ENCODE assay signal across 18 cellular contexts in the genomic region with DNA sequence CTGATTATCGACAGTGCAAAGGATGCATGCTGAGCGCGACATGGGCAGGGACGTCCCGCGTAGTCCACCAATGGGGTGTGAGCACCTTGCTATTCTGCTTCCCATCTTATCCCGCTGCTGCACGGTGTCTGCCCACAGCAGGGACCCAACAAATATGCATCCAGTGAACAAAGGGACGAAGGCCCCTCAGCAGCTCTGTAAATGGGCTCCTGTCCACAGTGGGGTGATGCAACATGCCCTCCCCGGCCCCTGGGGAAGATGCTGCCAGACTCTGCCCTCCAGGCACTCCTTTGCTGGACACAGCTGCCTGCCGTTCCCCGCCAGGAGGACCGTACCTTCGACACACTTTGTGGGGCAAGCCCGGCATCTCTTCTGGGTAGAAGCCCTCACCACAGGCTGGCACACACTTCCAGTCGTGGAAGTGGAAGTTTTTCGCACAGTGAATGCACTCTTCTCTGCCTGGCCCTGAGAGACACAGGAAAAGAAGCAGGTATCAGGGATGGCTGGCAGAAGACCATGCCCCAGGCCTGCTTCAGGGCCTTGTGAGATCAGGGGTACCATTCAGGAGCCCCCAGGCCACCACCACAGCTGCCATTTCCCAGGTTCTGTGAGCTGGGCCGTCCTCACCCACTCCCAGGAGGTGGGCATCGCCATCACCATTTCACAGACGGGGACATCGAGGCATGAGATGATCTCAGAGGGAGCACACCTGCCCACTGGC.
"Had no signal": no experiment of that assay in that cellular context is flagged by ENCODE, and none has a peak within 500 bp of the region (broad histone marks: within the 10 kb centered on the region; RNA-seq: fewer than 3 reads in every experiment).

No MANE protein-coding gene starts in this region.

- H3K4me1 ChIP-seq: gastroesophageal sphincter, heart right ventricle, upper lobe of left lung had no signal

- H3K4me1 Mint-ChIP-seq: endodermal cell; naive thymus-derived CD4-positive, alpha-beta T cell; stimulated activated naive CD8-positive, alpha-beta T cell treated with anti-CD3 and anti-CD28 coated beads, Interleukin-15, amount 100 ng/mL, for 72 hours; T-helper 17 cell had no signal

- H3K4me2 ChIP-seq: smooth muscle cell had no signal

- ATAC-seq: activated CD8-positive, alpha-beta T cell treated with anti-CD3 and anti-CD28 coated beads for 36 hours; activated T-cell treated with anti-CD3 and anti-CD28 coated beads, Interleukin-2, amount 50 U/mL, for 72 hours; gastroesophageal sphincter; left colon; mucosa of descending colon; naive thymus-derived CD4-positive, alpha-beta T cell; stimulated activated naive CD8-positive, alpha-beta T cell treated with anti-CD3 and anti-CD28 coated beads, Interleukin-15, amount 100 ng/mL, for 72 hours; T-helper 17 cell had no signal

- H3K9me3 Mint-ChIP-seq: activated CD8-positive, alpha-beta T cell treated with anti-CD3 and anti-CD28 coated beads for 36 hours; activated T-cell treated with anti-CD3 and anti-CD28 coated beads, Interleukin-2, amount 50 U/mL, for 72 hours; endodermal cell; naive thymus-derived CD4-positive, alpha-beta T cell; stimulated activated naive CD8-positive, alpha-beta T cell treated with anti-CD3 and anti-CD28 coated beads, Interleukin-15, amount 100 ng/mL, for 72 hours had no signal

- H3K4me3 ChIP-seq: dorsolateral prefrontal cortex, gastroesophageal sphincter, heart right ventricle, mucosa of descending colon, smooth muscle cell, testis, upper lobe of left lung had no signal

- H3K4me3 Mint-ChIP-seq: activated CD8-positive, alpha-beta T cell treated with anti-CD3 and anti-CD28 coated beads for 36 hours; activated T-cell treated with anti-CD3 and anti-CD28 coated beads, Interleukin-2, amount 50 U/mL, for 72 hours; endodermal cell; naive thymus-derived CD4-positive, alpha-beta T cell; stimulated activated naive CD8-positive, alpha-beta T cell treated with anti-CD3 and anti-CD28 coated beads, Interleukin-15, amount 100 ng/mL, for 72 hours; T-helper 17 cell had no signal

- H3K27ac ChIP-seq: dorsolateral prefrontal cortex, gastroesophageal sphincter, heart right ventricle, testis, upper lobe of left lung had no signal

- H3K9me3 ChIP-seq: gastroesophageal sphincter, heart right ventricle, mucosa of descending colon, testis, upper lobe of left lung had no signal

- H3K27me3 Mint-ChIP-seq: stimulated activated naive CD8-positive, alpha-beta T cell treated with anti-CD3 and anti-CD28 coated beads, Interleukin-15, amount 100 ng/mL, for 72 hours had no signal

- H3K36me3 ChIP-seq: gastroesophageal sphincter, upper lobe of left lung had no signal

- H3K27me3 ChIP-seq: dorsolateral prefrontal cortex, heart right ventricle, testis, upper lobe of left lung had no signal

- DNase-seq: activated CD4-positive, alpha-beta T cell treated with anti-CD3 and anti-CD28 coated beads for 4 hours; activated CD8-positive, alpha-beta T cell treated with anti-CD3 and anti-CD28 coated beads for 36 hours; activated naive CD4-positive, alpha-beta T cell; activated T-cell treated with anti-CD3 and anti-CD28 coated beads, Interleukin-2, amount 50 U/mL, for 72 hours; endodermal cell; erythroblast; heart right ventricle; left colon; mammary epithelial cell; mucosa of descending colon; naive thymus-derived CD4-positive, alpha-beta T cell; stimulated activated naive CD8-positive, alpha-beta T cell treated with anti-CD3 and anti-CD28 coated beads, Interleukin-15, amount 100 ng/mL, for 72 hours; T-helper 17 cell; testis had no signal

- H3K27ac Mint-ChIP-seq: activated CD8-positive, alpha-beta T cell treated with anti-CD3 and anti-CD28 coated beads for 36 hours; activated T-cell treated with anti-CD3 and anti-CD28 coated beads, Interleukin-2, amount 50 U/mL, for 72 hours; endodermal cell; naive thymus-derived CD4-positive, alpha-beta T cell; stimulated activated naive CD8-positive, alpha-beta T cell treated with anti-CD3 and anti-CD28 coated beads, Interleukin-15, amount 100 ng/mL, for 72 hours; T-helper 17 cell had no signal
